1 cellular context compared by ENCODE assay signal in genomic region chr17:76264755-76265623, GRCh38.
TF ChIP-seq lines count a peak whose summit lies in the region.

Gene UBALD2, plus strand, starts transcription at chr17:76265348. Its CDS starts 158 bp downstream, at chr17:76265506.

TF ChIP-seq in K562, 482 proteins besides CTCF, POLR2A, EP300 and RAD21 (continued from another document and continues in another):
- TF ChIP-seq CUX1 (CRISPR knock-in tag; IDR thresholded peaks at IDR 0.05) (peak; percentile 92), ATF4 (CRISPR knock-in tag; IDR thresholded peaks at IDR 0.05) (no peak), MCM2 (IDR thresholded peaks at IDR 0.05; ENCODE audit: low read depth) (no peak), EZH2 (IDR thresholded peaks at IDR 0.05; ENCODE audit: borderline replicate concordance, low read depth, low read length) (no peak), MBD1 (CRISPR knock-in tag; IDR thresholded peaks at IDR 0.05) (no peak), GTF2E2 (tag; IDR thresholded peaks at IDR 0.05) (no peak), TAF1 (IDR thresholded peaks at IDR 0.05; ENCODE audit: control insufficient read depth, extremely low read depth, insufficient read depth, low read length, severe bottlenecking) (peak; percentile 86), BRD4 (IDR thresholded peaks at IDR 0.05) (no peak), RREB1 (CRISPR knock-in tag; IDR thresholded peaks at IDR 0.05) (no peak), MLLT1 (IDR thresholded peaks at IDR 0.05) (peak in 1 of 2 experiments; percentile 97; a peak in 2 of 4 replicates), ZNF639 (CRISPR knock-in tag; conservative IDR thresholded peaks at IDR 0.05 in 1 of 2, IDR thresholded peaks at IDR 0.05 in 1 of 2) (peak in 1 of 2 experiments; percentile 95; a peak in 2 of 4 replicates), IRF9 (tag; IDR thresholded peaks at IDR 0.05) (no peak), ARID1B (IDR thresholded peaks at IDR 0.05) (no peak), ZNF395 (CRISPR knock-in tag; IDR thresholded peaks at IDR 0.05) (peak; percentile 98), KAT2B (IDR thresholded peaks at IDR 0.05; ENCODE audit: low read depth, low read length) (no peak), FOXA3 (CRISPR knock-in tag; conservative IDR thresholded peaks at IDR 0.05 in 1 of 2, IDR thresholded peaks at IDR 0.05 in 1 of 2) (peak in 1 of 2 experiments; percentile 29; a peak in 1 of 4 replicates), EGR1 (conservative IDR thresholded peaks at IDR 0.05) (no peak), ASH1L (IDR thresholded peaks at IDR 0.05; ENCODE audit: borderline replicate concordance, low read depth, partially characterized antibody) (peak; percentile 98), ETV1 (tag; conservative IDR thresholded peaks at IDR 0.05; ENCODE audit: low read depth) (no peak; the same call in 1 of the 2 replicates), USF2 (CRISPR knock-in tag; IDR thresholded peaks at IDR 0.05) (no peak), ZBTB2 (IDR thresholded peaks at IDR 0.05) (no peak), ZNF668 (CRISPR knock-in tag; IDR thresholded peaks at IDR 0.05) (no peak), RNF2 (IDR thresholded peaks at IDR 0.05) (no peak), FOXK2 (conservative IDR thresholded peaks at IDR 0.05 in 1 of 2, IDR thresholded peaks at IDR 0.05 in 1 of 2; ENCODE audit: low read depth in 2 of 2) (peak; percentile 91 to 92), ZBTB7A (IDR thresholded peaks at IDR 0.05; ENCODE audit: borderline replicate concordance, control insufficient read depth, low read depth, low read length) (no peak), HEY1 (CRISPR knock-in tag; IDR thresholded peaks at IDR 0.05; ENCODE audit: borderline replicate concordance) (no peak), HDAC2 (IDR thresholded peaks at IDR 0.05) (no peak), MAX (CRISPR knock-in tag; IDR thresholded peaks at IDR 0.05) (peak; percentile 63), NR2F6 (CRISPR knock-in tag; IDR thresholded peaks at IDR 0.05) (no peak), SIX5 (IDR thresholded peaks at IDR 0.05; ENCODE audit: borderline replicate concordance in 1 of 2, insufficient read depth in 1 of 2, low read depth in 1 of 2, low read length in 2 of 2) (no peak), NCOA2 (IDR thresholded peaks at IDR 0.05; ENCODE audit: partially characterized antibody in 2 of 2) (no peak), C11orf30 (IDR thresholded peaks at IDR 0.05; ENCODE audit: low read depth) (no peak), ZNF707 (CRISPR knock-in tag; conservative IDR thresholded peaks at IDR 0.05) (no peak), BMI1 (IDR thresholded peaks at IDR 0.05; ENCODE audit: low read length) (no peak)
